Comparison of ENCODE assay signal across 15 cellular contexts in the genomic region with DNA sequence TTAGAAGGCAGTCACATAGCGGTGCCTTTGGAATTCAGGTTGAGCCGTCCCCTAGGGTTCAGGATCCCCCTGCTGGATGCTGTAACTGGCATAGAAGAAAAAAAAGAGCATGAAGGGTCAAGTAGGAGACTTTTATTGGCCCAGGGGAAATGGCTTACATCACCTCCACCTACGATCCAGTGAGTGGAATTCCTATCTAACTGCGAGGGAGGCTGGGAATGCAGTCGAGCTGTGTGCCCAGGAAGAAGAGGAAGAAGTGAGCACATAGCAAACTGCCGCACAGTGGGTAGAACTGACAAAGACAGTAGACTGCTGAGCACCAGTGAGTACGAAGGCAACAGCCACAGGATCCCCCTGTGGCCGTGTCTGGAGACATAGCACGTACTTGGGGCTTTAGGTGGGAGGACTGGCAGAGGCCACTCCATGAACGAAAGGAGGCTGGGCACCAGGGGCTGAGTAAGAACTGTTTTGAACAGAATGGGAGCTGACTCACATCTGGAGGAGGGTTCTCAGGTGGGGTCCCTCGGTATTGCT.
DNase-seq lines count a peak whose midpoint lies in the region; ATAC-seq and TF ChIP-seq lines count a peak whose summit lies in the region.
"Had no signal": no experiment of that assay in that cellular context is flagged by ENCODE, and none has a peak within 500 bp of the region (broad histone marks: within the 10 kb centered on the region; RNA-seq: fewer than 3 reads in every experiment).

No MANE protein-coding gene starts in this region.

- no peaks in the 10 kb centered on the region for H3K79me2 ChIP-seq in ACC112 (ENCODE audit: control insufficient read depth, insufficient read depth, low read length, unreplicated experiment)
- H3K79me2 ChIP-seq in Loucy (ENCODE audit: insufficient read depth, low read length): peaks cover 32% of the 10 kb centered on the region

- H3K9me3 ChIP-seq in Loucy (ENCODE audit: insufficient read depth, low read depth, low read length) (no peaks in the 10 kb centered on the region), left lung (no peaks in the 10 kb centered on the region)

- H3K4me1 ChIP-seq in ACC112 (ENCODE audit: control insufficient read depth, insufficient read depth, low read length, unreplicated experiment): peaks cover 30% of the 10 kb centered on the region
- H3K4me1 ChIP-seq in Loucy (ENCODE audit: insufficient read depth, low read length, poor library complexity, severe bottlenecking): peaks cover 51% of the 10 kb centered on the region
- H3K4me1 ChIP-seq in left lung: peaks cover 0 to 27% of the 10 kb centered on the region in 2 donors

- peaks cover 5% of the 10 kb centered on the region; the same call in 1 of the 2 replicates for H3F3A ChIP-seq in Loucy (ENCODE audit: low read depth)

- TF ChIP-seq CTCF in Loucy (conservative IDR thresholded peaks at IDR 0.05; ENCODE audit: low read length) (no peak), chondrocyte (IDR thresholded peaks at IDR 0.05) (no peak), left lung (IDR thresholded peaks at IDR 0.05) (no peak), GM13976 (IDR thresholded peaks at IDR 0.05; ENCODE audit: borderline replicate concordance, control extremely low read depth, extremely low read depth, insufficient read depth, missing control alignments) (no peak)

- H4K20me1 ChIP-seq in Loucy (ENCODE audit: insufficient read depth, low read length, poor library complexity, severe bottlenecking): no peaks in the 10 kb centered on the region

- H3K36me3 ChIP-seq in ACC112 (ENCODE audit: insufficient read depth, low read length): no peaks in the 10 kb centered on the region
- no peaks in the 10 kb centered on the region; the same call in 1 of the 2 replicates for H3K36me3 ChIP-seq in Loucy (ENCODE audit: insufficient read depth, low read length)
- no peaks in the 10 kb centered on the region for H3K36me3 ChIP-seq in left lung

- H3K36me3 Mint-ChIP-seq in chondrocyte (ENCODE audit: low read depth): no peaks in the 10 kb centered on the region
- H3K36me3 Mint-ChIP-seq: memory B cell had no signal

- no peaks in the 10 kb centered on the region for H3K9me3 Mint-ChIP-seq in chondrocyte (ENCODE audit: low read depth)
- H3K9me3 Mint-ChIP-seq: memory B cell had no signal

- no peaks in the 10 kb centered on the region for H3K27me3 ChIP-seq in ACC112 (ENCODE audit: insufficient read depth, low read length)
- no peaks in the 10 kb centered on the region for H3K27me3 ChIP-seq in Loucy (ENCODE audit: insufficient read depth, low read length, poor library complexity, severe bottlenecking)
- no peaks in the 10 kb centered on the region for H3K27me3 ChIP-seq in left lung

- no peaks in the 10 kb centered on the region for H3K9me2 ChIP-seq in Loucy (replicated peaks; ENCODE audit: low read depth, low read length)

- H3K4me2 ChIP-seq in Loucy (ENCODE audit: low read depth, low read length, poor library complexity, severe bottlenecking): no peak overlapping the region

- intact Hi-C loops in left lung (cut with DNase I): no loop called here

- peaks cover 26% of the 10 kb centered on the region for H3K4me1 Mint-ChIP-seq in chondrocyte (ENCODE audit: low read depth)

- no peak overlapping the region for H3K4me3 ChIP-seq in ACC112 (ENCODE audit: low read depth, low read length)
- no peak overlapping the region for H3K4me3 ChIP-seq in Loucy (ENCODE audit: low read length, poor library complexity, severe bottlenecking)
- no peak overlapping the region for H3K4me3 ChIP-seq in left lung
- H3K4me3 ChIP-seq: skin epidermis had no signal

- H3K4me3 Mint-ChIP-seq in chondrocyte (ENCODE audit: unreplicated experiment): no peak overlapping the region
- H3K4me3 Mint-ChIP-seq: memory B cell had no signal

- H2AFZ ChIP-seq in ACC112 (ENCODE audit: low read length, unreplicated experiment) (no peak overlapping the region), Loucy (ENCODE audit: low read length) (no peak overlapping the region)

- ATAC-seq in left lung (peak; percentile 86), GM18870 (IDR thresholded peaks at IDR 0.05; ENCODE audit: unreplicated experiment) (no peak), HG03196 (IDR thresholded peaks at IDR 0.05; ENCODE audit: unreplicated experiment) (no peak)
- ATAC-seq: SK-N-SH treated with all-trans-retinoic acid at 6 μM for 48 hours had no signal

- peak overlapping the region; percentile 84 for H3K27ac Mint-ChIP-seq in chondrocyte (ENCODE audit: unreplicated experiment)
- H3K27ac Mint-ChIP-seq: memory B cell had no signal

- H3K9ac ChIP-seq in Loucy (ENCODE audit: low read depth, low read length, poor library complexity, severe bottlenecking): peak overlapping the region; percentile 15

- no peak for DNase-seq in chondrocyte (ENCODE audit: low spot score)
- DNase-seq in left lung: peak in 1 of 2 donors; percentile 34
- no peak for DNase-seq in GM13976 (ENCODE audit: low spot score)
- no peak for DNase-seq in NCI-H2081 (lab: John Stamatoyannopoulos, UW)
- DNase-seq: AML-193, aorta, GOT3, NCI-H526 treated with DMSO at 0.1 percent for 48 hours had no signal

- in situ Hi-C loops in GM13976 (cut with MboI; ENCODE audit: low sequenced_read_pairs, unreplicated experiment): no loop called here

- H3K27ac ChIP-seq in ACC112 (ENCODE audit: low read depth, low read length) (peak overlapping the region; percentile 93), left lung (no peak overlapping the region)

- peaks cover 2% of the 10 kb centered on the region for H3K27me3 Mint-ChIP-seq in chondrocyte (ENCODE audit: low read depth)
